Comparison of ENCODE assay signal across 10 cellular contexts in genomic region chr5:136802382-136802781, GRCh38.
A peak's percentile ranks its signal among the peaks of the same experiment; 100 is the strongest.
DNase-seq lines count a peak whose midpoint lies in the region; ATAC-seq and TF ChIP-seq lines count a peak whose summit lies in the region.
"Had no signal": no experiment of that assay in that cellular context is flagged by ENCODE, and none has a peak within 500 bp of the region (broad histone marks: within the 10 kb centered on the region; RNA-seq: fewer than 3 reads in every experiment).

No MANE protein-coding gene starts in this region.

- peak in 8 of 9 donors; percentile 15 to 64 (median 48) for TF ChIP-seq CTCF in heart right ventricle (IDR thresholded peaks at IDR 0.05)
- peak; percentile 34; the same call in 1 of the 2 replicates for TF ChIP-seq CTCF in Panc1 (IDR thresholded peaks at IDR 0.05)
- no peak for TF ChIP-seq CTCF in mesothelial cell of epicardium (IDR thresholded peaks at IDR 0.05; ENCODE audit: unreplicated experiment)
- TF ChIP-seq CTCF in ovary (IDR thresholded peaks at IDR 0.05): no peak

- ATAC-seq in heart right ventricle (peak in 2 of 8 donors; percentile 35 to 58), Right ventricle myocardium inferior (no peak), Panc1 (no peak), HG03460 (IDR thresholded peaks at IDR 0.05; ENCODE audit: unreplicated experiment) (no peak)
- ATAC-seq: CD8-positive, alpha-beta T cell had no signal

- no peak for TF ChIP-seq POLR2A in ovary (IDR thresholded peaks at IDR 0.05)

- in situ Hi-C loops in Panc1 (cut with HindIII; ENCODE audit: low pct_unique_long_range_greater_than_20kb, low sequenced_read_pairs): no loop called here

- no peak overlapping the region for H3K27ac Mint-ChIP-seq in mesothelial cell of epicardium
- H3K27ac Mint-ChIP-seq: CD8-positive, alpha-beta T cell had no signal

- H3K9me3 ChIP-seq in heart right ventricle (peaks cover 0 to 3% (median 0%) of the 10 kb centered on the region in 11 donors), Panc1 (ENCODE audit: control insufficient read depth, insufficient read depth, low read depth, low read length) (no peaks in the 10 kb centered on the region), ovary (no peaks in the 10 kb centered on the region)

- H3K4me1 Mint-ChIP-seq in mesothelial cell of epicardium: no peaks in the 10 kb centered on the region

- H3K27me3 Mint-ChIP-seq in mesothelial cell of epicardium (ENCODE audit: low read depth): peaks cover 21% of the 10 kb centered on the region

- H3K4me1 ChIP-seq in heart right ventricle (no peaks in the 10 kb centered on the region), Panc1 (ENCODE audit: control insufficient read depth, insufficient read depth, low read length) (no peaks in the 10 kb centered on the region), ovary (ENCODE audit: insufficient read depth) (no peaks in the 10 kb centered on the region)

- no peaks in the 10 kb centered on the region for H3K36me3 Mint-ChIP-seq in mesothelial cell of epicardium
- H3K36me3 Mint-ChIP-seq: CD8-positive, alpha-beta T cell had no signal

- H3K9me3 Mint-ChIP-seq in mesothelial cell of epicardium: no peaks in the 10 kb centered on the region

- POLR2A ChIA-PET in Panc1 (lab: Charles Lee): no interaction called here

- no peak for TF ChIP-seq EP300 in ovary (IDR thresholded peaks at IDR 0.05)

- H3K4me3 Mint-ChIP-seq in mesothelial cell of epicardium: no peak overlapping the region
- H3K4me3 Mint-ChIP-seq: CD8-positive, alpha-beta T cell had no signal

- H3K4me3 ChIP-seq in heart right ventricle (no peak overlapping the region), Panc1 (ENCODE audit: low read depth in 2 of 2, low read length in 2 of 2) (no peak overlapping the region), ovary (no peak overlapping the region)

- DNase-seq in heart right ventricle: no peak
- no peak for DNase-seq in Right ventricle myocardium inferior (ENCODE audit: missing footprints)
- DNase-seq in Panc1 (ENCODE audit: low read depth, low spot score): peak; percentile 48
- peak; percentile 40 for DNase-seq in glomerular visceral epithelial cell (ENCODE audit: extremely low spot score)
- no peak for DNase-seq in mesothelial cell of epicardium (ENCODE audit: low spot score in 2 of 2, unreplicated experiment in 2 of 2)
- DNase-seq in hepatic stellate cell (ENCODE audit: low spot score): no peak
- DNase-seq in ovary: no peak
- DNase-seq: CD8-positive, alpha-beta T cell; Kasumi-1 had no signal

- WGBS in heart right ventricle, 2 donors: 41 to 42% methylated on average over 2 of the region's 2 CpGs
- WGBS in ovary, 3 donors: 34 to 42% (median 41%) methylated on average over 2 of the region's 2 CpGs

- CTCF ChIA-PET in Panc1 (lab: Charles Lee): no interaction called here

- H3K27me3 ChIP-seq in heart right ventricle (no peaks in the 10 kb centered on the region), Panc1 (ENCODE audit: control insufficient read depth, insufficient read depth, low read length) (no peaks in the 10 kb centered on the region; the same call in 1 of the 2 replicates), ovary (no peaks in the 10 kb centered on the region)

- no TSS peak for BruUV-seq in Panc1 (replicated peaks; lab: Mats Ljungman, UMichigan)

- intact Hi-C loops in heart right ventricle (cut with DNase I): loop anchor here (2.0 to 10.0 kb wide), 12 partner anchors 248 to 702 kb away; partner anchors contain the start of gene SPOCK1 (in 6 of the 10)
- intact Hi-C loops in Right ventricle myocardium inferior (cut with DNase I): loop anchor here (5.0 to 10.0 kb wide), 3 partner anchors 252 to 695 kb away; partner anchors contain the start of gene SPOCK1
- intact Hi-C loops in Panc1 (cut with micrococcal nuclease; ENCODE audit: unreplicated experiment): loop anchor here (5.0 to 10.0 kb wide), 2 partner anchors 422 to 695 kb away; partner anchors contain the start of gene SPOCK1
- intact Hi-C loops in ovary (cut with DNase I): no loop called here

- H3K27ac ChIP-seq in heart right ventricle: no peak overlapping the region
- H3K27ac ChIP-seq in Panc1 (ENCODE audit: low read length): no peak overlapping the region
- H3K27ac ChIP-seq in ovary: no peak overlapping the region

- H3K36me3 ChIP-seq in heart right ventricle: no peaks in the 10 kb centered on the region
- no peaks in the 10 kb centered on the region for H3K36me3 ChIP-seq in Panc1 (ENCODE audit: control insufficient read depth, insufficient read depth, low read length)
- H3K36me3 ChIP-seq in ovary: no peaks in the 10 kb centered on the region

Comparison
In these comparisons a context has a peak if more than half of its experiments do, and no peak if none do; other contexts are left out.
1. DNase-seq: peak in Panc1 (single experiment) and glomerular visceral epithelial cell (single experiment); none in heart right ventricle (0 of 2), Right ventricle myocardium inferior (single experiment), mesothelial cell of epicardium (0 of 2), hepatic stellate cell (single experiment) and ovary (0 of 5).
2. CTCF ChIP-seq: peak in heart right ventricle (8 of 9) and Panc1 (single experiment); none in mesothelial cell of epicardium (single experiment) and ovary (0 of 3).
3. intact Hi-C loops: an anchor here in heart right ventricle (2.0 to 10.0 kb wide), Right ventricle myocardium inferior (5.0 to 10.0 kb wide) and Panc1 (5.0 to 10.0 kb wide); none called in ovary.